Comparison of ENCODE assay signal across 28 cellular contexts in genomic region chr9:108347463-108348153, GRCh38.
"Had no signal": no experiment of that assay in that cellular context is flagged by ENCODE, and none has a peak within 500 bp of the region (broad histone marks: within the 10 kb centered on the region; RNA-seq: fewer than 3 reads in every experiment).

No MANE protein-coding gene starts in this region.

- DNase-seq: cerebellar nuclear complex; cortex of kidney; effector memory CD8-positive, alpha-beta T cell; erythroblast; esophagus squamous epithelium; gastrocnemius medialis; heart left ventricle; hippocampal formation; left cardiac atrium; left lung; lower lobe of right lung; sigmoid colon; spleen; stimulated activated CD4-positive, alpha-beta T cell treated with anti-CD3 and anti-CD28 coated beads, Interleukin-4, amount 100 ng/mL, for 4 hours; stimulated activated naive CD8-positive, alpha-beta T cell treated with anti-CD3 and anti-CD28 coated beads, Interleukin-15, Interleukin-2, amounts not matched to agents 100 U/mL and 50 U/mL, for 24 hours; substantia nigra; testis; upper lobe of left lung had no signal

- H3K27me3 ChIP-seq: esophagus squamous epithelium, gastrocnemius medialis, heart left ventricle, left lung, neutrophil, right atrium auricular region, sigmoid colon, spleen, testis, tibial nerve, upper lobe of left lung had no signal

- H3K27ac ChIP-seq: esophagus squamous epithelium, gastrocnemius medialis, left lung, lower lobe of right lung, neutrophil, parathyroid adenoma, right atrium auricular region, skin epidermis, spleen, testis, tibial nerve, upper lobe of left lung had no signal

- H3K36me3 ChIP-seq: esophagus squamous epithelium, gastrocnemius medialis, heart left ventricle, left lung, lower lobe of right lung, neutrophil, right atrium auricular region, sigmoid colon, spleen, tibial nerve, upper lobe of left lung had no signal

- H3K9me3 ChIP-seq: esophagus squamous epithelium, gastrocnemius medialis, heart left ventricle, left lung, lower lobe of right lung, neutrophil, right atrium auricular region, sigmoid colon, spleen, testis, tibial nerve, upper lobe of left lung had no signal

- FAIRE-seq: endometrium, islet of Langerhans, urothelium cell line had no signal

- H3K4me3 ChIP-seq: esophagus squamous epithelium, gastrocnemius medialis, heart left ventricle, left lung, lower lobe of right lung, right atrium auricular region, sigmoid colon, skin epidermis, spleen, testis, tibial nerve, upper lobe of left lung had no signal

- H3K4me1 ChIP-seq: heart left ventricle, lower lobe of right lung, parathyroid adenoma, right atrium auricular region, spleen, tibial nerve had no signal

- ATAC-seq: effector memory CD8-positive, alpha-beta T cell; left lung; lower lobe of right lung; natural killer cell treated with Interleukin-12 subunit alpha and Interleukin-12 subunit beta and Interleukin-15 and Interleukin-18, amount 100 ng/mL, for 72 hours; stimulated activated memory B cell treated with anti-CD40 and anti-IgM and Interleukin-4, amounts not matched to agents 10 μg/mL and 1 μg/mL and 100 μg/mL, for 72 hours; stimulated activated naive CD8-positive, alpha-beta T cell treated with anti-CD3 and anti-CD28 coated beads, Interleukin-15, Interleukin-2, amounts not matched to agents 100 U/mL and 50 U/mL, for 24 hours had no signal
